Comparison of ENCODE assay signal across 1 cellular context in the genomic region with DNA sequence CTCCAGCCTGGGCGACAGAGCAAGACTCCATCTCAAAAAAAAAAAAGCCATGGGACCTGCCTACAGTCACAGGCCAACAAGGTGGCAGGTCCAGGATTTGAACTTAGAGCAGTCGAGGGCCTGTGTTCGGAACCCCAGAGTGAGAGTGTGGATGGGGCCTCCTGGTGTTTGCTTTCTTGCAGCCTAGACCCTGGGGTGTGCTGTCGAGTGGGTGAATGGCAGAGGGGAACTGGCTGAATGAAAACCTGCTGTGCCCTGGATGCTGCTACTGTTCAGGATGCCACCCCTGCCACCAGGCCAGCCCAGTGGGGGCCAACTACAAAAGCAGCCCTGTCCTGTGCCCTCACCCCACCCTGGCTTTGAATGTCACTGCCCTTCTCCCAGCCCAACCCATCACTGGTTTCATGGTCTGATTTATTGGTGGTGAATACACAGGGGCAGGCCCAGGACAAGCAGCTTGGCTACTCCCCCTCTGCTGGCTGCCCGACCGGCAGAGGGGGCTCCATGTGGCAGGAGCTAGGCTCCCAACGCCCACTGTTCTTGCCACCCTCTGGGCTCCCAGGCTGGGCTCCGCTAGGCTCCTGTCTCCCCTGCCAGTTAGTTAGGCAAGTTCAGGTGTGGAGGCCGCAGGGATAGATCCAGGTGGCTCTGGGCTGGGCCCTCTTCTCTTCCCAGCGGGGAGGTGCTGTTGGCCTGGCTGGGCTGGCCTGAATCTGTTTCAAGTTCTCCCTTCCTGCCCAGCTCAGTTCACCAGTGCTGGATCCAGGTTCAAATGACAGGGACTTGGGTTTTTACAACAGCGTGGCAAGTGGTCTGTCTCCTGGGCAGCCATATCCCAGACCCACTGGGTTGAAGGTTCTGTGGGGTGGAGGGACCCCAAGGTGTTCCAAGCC.
TF ChIP-seq lines count a peak whose summit lies in the region.

No MANE protein-coding gene starts in this region.

TF ChIP-seq in GM12878, 131 proteins besides CTCF, POLR2A, EP300 and RAD21:
- TF ChIP-seq POLR2AphosphoS5 (IDR thresholded peaks at IDR 0.05; ENCODE audit: low read length), result no peak; the same call in 1 of the 2 replicates
- TF ChIP-seq HDGF (IDR thresholded peaks at IDR 0.05), result no peak
- no peak for TF ChIP-seq NFIC (IDR thresholded peaks at IDR 0.05; ENCODE audit: low read depth, low read length)
- TF ChIP-seq IKZF2 (IDR thresholded peaks at IDR 0.05), result no peak
- TF ChIP-seq TAF1 (IDR thresholded peaks at IDR 0.05; ENCODE audit: borderline replicate concordance, low read depth, low read length), result no peak
- TF ChIP-seq MYC (IDR thresholded peaks at IDR 0.05; ENCODE audit: insufficient read depth, insufficient read length, insufficient replicate concordance, low read length, severe bottlenecking), result no peak
- TF ChIP-seq, protein P1, sequence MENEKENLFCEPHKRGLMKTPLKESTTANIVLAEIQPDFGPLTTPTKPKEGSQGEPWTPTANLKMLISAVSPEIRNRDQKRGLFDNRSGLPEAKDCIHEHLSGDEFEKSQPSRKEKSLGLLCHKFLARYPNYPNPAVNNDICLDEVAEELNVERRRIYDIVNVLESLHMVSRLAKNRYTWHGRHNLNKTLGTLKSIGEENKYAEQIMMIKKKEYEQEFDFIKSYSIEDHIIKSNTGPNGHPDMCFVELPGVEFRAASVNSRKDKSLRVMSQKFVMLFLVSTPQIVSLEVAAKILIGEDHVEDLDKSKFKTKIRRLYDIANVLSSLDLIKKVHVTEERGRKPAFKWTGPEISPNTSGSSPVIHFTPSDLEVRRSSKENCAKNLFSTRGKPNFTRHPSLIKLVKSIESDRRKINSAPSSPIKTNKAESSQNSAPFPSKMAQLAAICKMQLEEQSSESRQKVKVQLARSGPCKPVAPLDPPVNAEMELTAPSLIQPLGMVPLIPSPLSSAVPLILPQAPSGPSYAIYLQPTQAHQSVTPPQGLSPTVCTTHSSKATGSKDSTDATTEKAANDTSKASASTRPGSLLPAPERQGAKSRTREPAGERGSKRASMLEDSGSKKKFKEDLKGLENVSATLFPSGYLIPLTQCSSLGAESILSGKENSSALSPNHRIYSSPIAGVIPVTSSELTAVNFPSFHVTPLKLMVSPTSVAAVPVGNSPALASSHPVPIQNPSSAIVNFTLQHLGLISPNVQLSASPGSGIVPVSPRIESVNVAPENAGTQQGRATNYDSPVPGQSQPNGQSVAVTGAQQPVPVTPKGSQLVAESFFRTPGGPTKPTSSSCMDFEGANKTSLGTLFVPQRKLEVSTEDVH (IDR thresholded peaks at IDR 0.05; ENCODE audit: low read depth, partially characterized antibody), result no peak
- no peak for TF ChIP-seq BCL11A (IDR thresholded peaks at IDR 0.05; ENCODE audit: low read depth, low read length)
- TF ChIP-seq, protein P2, sequence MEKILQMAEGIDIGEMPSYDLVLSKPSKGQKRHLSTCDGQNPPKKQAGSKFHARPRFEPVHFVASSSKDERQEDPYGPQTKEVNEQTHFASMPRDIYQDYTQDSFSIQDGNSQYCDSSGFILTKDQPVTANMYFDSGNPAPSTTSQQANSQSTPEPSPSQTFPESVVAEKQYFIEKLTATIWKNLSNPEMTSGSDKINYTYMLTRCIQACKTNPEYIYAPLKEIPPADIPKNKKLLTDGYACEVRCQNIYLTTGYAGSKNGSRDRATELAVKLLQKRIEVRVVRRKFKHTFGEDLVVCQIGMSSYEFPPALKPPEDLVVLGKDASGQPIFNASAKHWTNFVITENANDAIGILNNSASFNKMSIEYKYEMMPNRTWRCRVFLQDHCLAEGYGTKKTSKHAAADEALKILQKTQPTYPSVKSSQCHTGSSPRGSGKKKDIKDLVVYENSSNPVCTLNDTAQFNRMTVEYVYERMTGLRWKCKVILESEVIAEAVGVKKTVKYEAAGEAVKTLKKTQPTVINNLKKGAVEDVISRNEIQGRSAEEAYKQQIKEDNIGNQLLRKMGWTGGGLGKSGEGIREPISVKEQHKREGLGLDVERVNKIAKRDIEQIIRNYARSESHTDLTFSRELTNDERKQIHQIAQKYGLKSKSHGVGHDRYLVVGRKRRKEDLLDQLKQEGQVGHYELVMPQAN (conservative IDR thresholded peaks at IDR 0.05), result no peak
- no peak for TF ChIP-seq SMAD1 (IDR thresholded peaks at IDR 0.05; ENCODE audit: low read depth, partially characterized antibody)
- TF ChIP-seq, protein P3, sequence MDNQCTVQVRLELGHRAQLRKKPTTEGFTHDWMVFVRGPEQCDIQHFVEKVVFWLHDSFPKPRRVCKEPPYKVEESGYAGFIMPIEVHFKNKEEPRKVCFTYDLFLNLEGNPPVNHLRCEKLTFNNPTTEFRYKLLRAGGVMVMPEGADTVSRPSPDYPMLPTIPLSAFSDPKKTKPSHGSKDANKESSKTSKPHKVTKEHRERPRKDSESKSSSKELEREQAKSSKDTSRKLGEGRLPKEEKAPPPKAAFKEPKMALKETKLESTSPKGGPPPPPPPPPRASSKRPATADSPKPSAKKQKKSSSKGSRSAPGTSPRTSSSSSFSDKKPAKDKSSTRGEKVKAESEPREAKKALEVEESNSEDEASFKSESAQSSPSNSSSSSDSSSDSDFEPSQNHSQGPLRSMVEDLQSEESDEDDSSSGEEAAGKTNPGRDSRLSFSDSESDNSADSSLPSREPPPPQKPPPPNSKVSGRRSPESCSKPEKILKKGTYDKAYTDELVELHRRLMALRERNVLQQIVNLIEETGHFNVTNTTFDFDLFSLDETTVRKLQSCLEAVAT (IDR thresholded peaks at IDR 0.05), result no peak
- TF ChIP-seq RCOR1 (conservative IDR thresholded peaks at IDR 0.05; ENCODE audit: low read depth, low read length), result no peak
- TF ChIP-seq, protein P4, sequence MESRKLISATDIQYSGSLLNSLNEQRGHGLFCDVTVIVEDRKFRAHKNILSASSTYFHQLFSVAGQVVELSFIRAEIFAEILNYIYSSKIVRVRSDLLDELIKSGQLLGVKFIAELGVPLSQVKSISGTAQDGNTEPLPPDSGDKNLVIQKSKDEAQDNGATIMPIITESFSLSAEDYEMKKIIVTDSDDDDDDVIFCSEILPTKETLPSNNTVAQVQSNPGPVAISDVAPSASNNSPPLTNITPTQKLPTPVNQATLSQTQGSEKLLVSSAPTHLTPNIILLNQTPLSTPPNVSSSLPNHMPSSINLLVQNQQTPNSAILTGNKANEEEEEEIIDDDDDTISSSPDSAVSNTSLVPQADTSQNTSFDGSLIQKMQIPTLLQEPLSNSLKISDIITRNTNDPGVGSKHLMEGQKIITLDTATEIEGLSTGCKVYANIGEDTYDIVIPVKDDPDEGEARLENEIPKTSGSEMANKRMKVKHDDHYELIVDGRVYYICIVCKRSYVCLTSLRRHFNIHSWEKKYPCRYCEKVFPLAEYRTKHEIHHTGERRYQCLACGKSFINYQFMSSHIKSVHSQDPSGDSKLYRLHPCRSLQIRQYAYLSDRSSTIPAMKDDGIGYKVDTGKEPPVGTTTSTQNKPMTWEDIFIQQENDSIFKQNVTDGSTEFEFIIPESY (IDR thresholded peaks at IDR 0.05), result no peak
- TF ChIP-seq, protein P5, sequence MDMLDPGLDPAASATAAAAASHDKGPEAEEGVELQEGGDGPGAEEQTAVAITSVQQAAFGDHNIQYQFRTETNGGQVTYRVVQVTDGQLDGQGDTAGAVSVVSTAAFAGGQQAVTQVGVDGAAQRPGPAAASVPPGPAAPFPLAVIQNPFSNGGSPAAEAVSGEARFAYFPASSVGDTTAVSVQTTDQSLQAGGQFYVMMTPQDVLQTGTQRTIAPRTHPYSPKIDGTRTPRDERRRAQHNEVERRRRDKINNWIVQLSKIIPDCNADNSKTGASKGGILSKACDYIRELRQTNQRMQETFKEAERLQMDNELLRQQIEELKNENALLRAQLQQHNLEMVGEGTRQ (IDR thresholded peaks at IDR 0.05; ENCODE audit: borderline replicate concordance, low read depth, low read length), result no peak
- TF ChIP-seq, protein P6, sequence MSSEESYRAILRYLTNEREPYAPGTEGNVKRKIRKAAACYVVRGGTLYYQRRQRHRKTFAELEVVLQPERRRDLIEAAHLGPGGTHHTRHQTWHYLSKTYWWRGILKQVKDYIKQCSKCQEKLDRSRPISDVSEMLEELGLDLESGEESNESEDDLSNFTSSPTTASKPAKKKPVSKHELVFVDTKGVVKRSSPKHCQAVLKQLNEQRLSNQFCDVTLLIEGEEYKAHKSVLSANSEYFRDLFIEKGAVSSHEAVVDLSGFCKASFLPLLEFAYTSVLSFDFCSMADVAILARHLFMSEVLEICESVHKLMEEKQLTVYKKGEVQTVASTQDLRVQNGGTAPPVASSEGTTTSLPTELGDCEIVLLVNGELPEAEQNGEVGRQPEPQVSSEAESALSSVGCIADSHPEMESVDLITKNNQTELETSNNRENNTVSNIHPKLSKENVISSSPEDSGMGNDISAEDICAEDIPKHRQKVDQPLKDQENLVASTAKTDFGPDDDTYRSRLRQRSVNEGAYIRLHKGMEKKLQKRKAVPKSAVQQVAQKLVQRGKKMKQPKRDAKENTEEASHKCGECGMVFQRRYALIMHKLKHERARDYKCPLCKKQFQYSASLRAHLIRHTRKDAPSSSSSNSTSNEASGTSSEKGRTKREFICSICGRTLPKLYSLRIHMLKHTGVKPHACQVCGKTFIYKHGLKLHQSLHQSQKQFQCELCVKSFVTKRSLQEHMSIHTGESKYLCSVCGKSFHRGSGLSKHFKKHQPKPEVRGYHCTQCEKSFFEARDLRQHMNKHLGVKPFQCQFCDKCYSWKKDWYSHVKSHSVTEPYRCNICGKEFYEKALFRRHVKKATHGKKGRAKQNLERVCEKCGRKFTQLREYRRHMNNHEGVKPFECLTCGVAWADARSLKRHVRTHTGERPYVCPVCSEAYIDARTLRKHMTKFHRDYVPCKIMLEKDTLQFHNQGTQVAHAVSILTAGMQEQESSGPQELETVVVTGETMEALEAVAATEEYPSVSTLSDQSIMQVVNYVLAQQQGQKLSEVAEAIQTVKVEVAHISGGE (CRISPR knock-in tag; IDR thresholded peaks at IDR 0.05), result no peak
- no peak for TF ChIP-seq SRF (IDR thresholded peaks at IDR 0.05; ENCODE audit: low read depth in 2 of 2, low read length in 2 of 2)
- no peak for TF ChIP-seq LARP7 (IDR thresholded peaks at IDR 0.05)
- TF ChIP-seq, protein P7, sequence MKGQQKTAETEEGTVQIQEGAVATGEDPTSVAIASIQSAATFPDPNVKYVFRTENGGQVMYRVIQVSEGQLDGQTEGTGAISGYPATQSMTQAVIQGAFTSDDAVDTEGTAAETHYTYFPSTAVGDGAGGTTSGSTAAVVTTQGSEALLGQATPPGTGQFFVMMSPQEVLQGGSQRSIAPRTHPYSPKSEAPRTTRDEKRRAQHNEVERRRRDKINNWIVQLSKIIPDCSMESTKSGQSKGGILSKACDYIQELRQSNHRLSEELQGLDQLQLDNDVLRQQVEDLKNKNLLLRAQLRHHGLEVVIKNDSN (IDR thresholded peaks at IDR 0.05; ENCODE audit: borderline replicate concordance, extremely low read length, insufficient read depth, low read depth, low read length), result no peak
- no peak for TF ChIP-seq ZNF207 (IDR thresholded peaks at IDR 0.05; ENCODE audit: borderline replicate concordance)
TF ChIP-seq in GM12878: peak in this region for 0.
